In genomic region chr4:178339769-178340168, GRCh38 we compare ENCODE assay signal across 25 cellular contexts.
"Had no signal": no experiment of that assay in that cellular context is flagged by ENCODE, and none has a peak within 500 bp of the region (broad histone marks: within the 10 kb centered on the region; RNA-seq: fewer than 3 reads in every experiment).

No MANE protein-coding gene starts in this region.

- H3K9me3 Mint-ChIP-seq: activated CD4-positive, alpha-beta T cell treated with anti-CD3 and anti-CD28 coated beads, Interleukin-2, amount 10 ng/mL, durations not matched to agents 24 days and 14 days; activated T-helper 17 cell treated with anti-CD3 and anti-CD28 coated beads, Interleukin-2, amount 50 U/mL, for 72 hours; WTC11 had no signal

- H3K9me3 ChIP-seq: Peyer's patch had no signal

- FAIRE-seq: bronchial epithelial cell, K562 had no signal

- H3K27me3 Mint-ChIP-seq: activated CD4-positive, alpha-beta memory T cell treated with anti-CD3 and anti-CD28 coated beads for 36 hours; activated CD4-positive, alpha-beta T cell treated with anti-CD3 and anti-CD28 coated beads, Interleukin-2, amount 10 ng/mL, durations not matched to agents 24 days and 14 days; activated naive CD8-positive, alpha-beta T cell; activated T-helper 17 cell treated with anti-CD3 and anti-CD28 coated beads, Interleukin-2, amount 50 U/mL, for 72 hours; T-helper 17 cell had no signal

- H3K4me1 Mint-ChIP-seq: activated CD4-positive, alpha-beta T cell treated with anti-CD3 and anti-CD28 coated beads, Interleukin-2, amount 10 ng/mL, durations not matched to agents 24 days and 14 days; activated T-helper 17 cell treated with anti-CD3 and anti-CD28 coated beads, Interleukin-2, amount 50 U/mL, for 72 hours; T-helper 17 cell; WTC11 had no signal

- H3K27ac Mint-ChIP-seq: activated CD4-positive, alpha-beta memory T cell treated with anti-CD3 and anti-CD28 coated beads for 36 hours; activated CD4-positive, alpha-beta T cell treated with anti-CD3 and anti-CD28 coated beads, Interleukin-2, amount 10 ng/mL, durations not matched to agents 24 days and 14 days; activated naive CD4-positive, alpha-beta T cell treated with anti-CD3 and anti-CD28 coated beads for 36 hours; activated naive CD8-positive, alpha-beta T cell; activated T-helper 17 cell treated with anti-CD3 and anti-CD28 coated beads, Interleukin-2, amount 50 U/mL, for 72 hours; T-helper 17 cell; WTC11 had no signal

- H3K4me3 ChIP-seq: K562, Peyer's patch, SJSA1 had no signal

- ATAC-seq: activated T-helper 17 cell treated with anti-CD3 and anti-CD28 coated beads, Interleukin-2, amount 50 U/mL, for 72 hours; K562; T-helper 17 cell had no signal

- H3K27me3 ChIP-seq: Peyer's patch, SJSA1 had no signal

- H3K4me1 ChIP-seq: Peyer's patch, SJSA1 had no signal

- H3K4me3 Mint-ChIP-seq: activated CD4-positive, alpha-beta memory T cell treated with anti-CD3 and anti-CD28 coated beads for 36 hours; activated CD4-positive, alpha-beta T cell treated with anti-CD3 and anti-CD28 coated beads, Interleukin-2, amount 10 ng/mL, durations not matched to agents 24 days and 14 days; activated naive CD4-positive, alpha-beta T cell treated with anti-CD3 and anti-CD28 coated beads for 36 hours; activated naive CD8-positive, alpha-beta T cell; activated T-helper 17 cell treated with anti-CD3 and anti-CD28 coated beads, Interleukin-2, amount 50 U/mL, for 72 hours; T-helper 17 cell; WTC11 had no signal

- H3K27ac ChIP-seq: Peyer's patch, SJSA1 had no signal

- DNase-seq: activated CD4-positive, alpha-beta memory T cell treated with anti-CD3 and anti-CD28 coated beads for 36 hours; activated CD4-positive, alpha-beta T cell treated with anti-CD3 and anti-CD28 coated beads, Interleukin-2, amount 10 ng/mL, durations not matched to agents 24 days and 14 days; activated CD4-positive, CD25-positive, alpha-beta regulatory T cell treated with anti-CD3 and anti-CD28 coated beads, Interleukin-2, amount 50 U/mL, for 72 hours; activated gamma-delta T cell; activated naive CD4-positive, alpha-beta T cell treated with anti-CD3 and anti-CD28 coated beads for 36 hours; activated T-cell treated with anti-CD3 and anti-CD28 coated beads for 4 hours; activated T-cell treated with anti-CD3 and anti-CD28 coated beads, Interleukin-2, amount 50 U/mL, for 48 hours; central memory CD4-positive, alpha-beta T cell; Karpas-422; NCI-H1048; NCI-H146; NCI-H187 treated with DMSO at 0.1 percent for 48 hours; NCI-H2081 treated with DMSO at 0.1 percent for 48 hours; NCI-H446; NCI-H524; Peyer's patch; SHP77; T-helper 17 cell; T-helper 9 cell had no signal

- H3K36me3 ChIP-seq: Peyer's patch, SJSA1 had no signal

- H3K36me3 Mint-ChIP-seq: activated CD4-positive, alpha-beta memory T cell treated with anti-CD3 and anti-CD28 coated beads for 36 hours; activated naive CD8-positive, alpha-beta T cell; WTC11 had no signal
